33 cellular contexts compared by ENCODE assay signal in the genomic region with DNA sequence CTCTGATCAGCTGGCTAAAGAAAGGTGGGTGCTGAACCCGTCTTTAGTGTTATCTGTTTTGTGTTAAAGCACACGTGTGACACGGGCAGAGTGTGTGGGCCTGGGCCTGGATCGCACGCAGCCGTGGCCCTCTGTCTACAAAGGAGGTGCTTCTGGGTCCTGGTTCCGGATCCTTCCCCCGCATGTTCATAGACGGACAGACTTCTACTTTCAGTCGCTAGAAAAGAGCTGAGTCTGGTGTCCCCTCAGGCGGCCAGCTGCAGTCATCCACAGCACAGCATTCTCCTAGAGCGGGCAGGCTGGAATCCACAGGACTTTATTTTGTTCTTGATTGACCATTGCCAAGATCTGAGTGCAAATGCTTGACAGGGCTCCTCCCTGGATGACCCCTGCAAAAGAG.
"Had no signal": no experiment of that assay in that cellular context is flagged by ENCODE, and none has a peak within 500 bp of the region (broad histone marks: within the 10 kb centered on the region; RNA-seq: fewer than 3 reads in every experiment).

No MANE protein-coding gene starts in this region.

- ATAC-seq: activated CD4-positive, alpha-beta T cell treated with anti-CD3 and anti-CD28 coated beads for 36 hours; activated CD4-positive, CD25-positive, alpha-beta regulatory T cell treated with anti-CD3 and anti-CD28 coated beads, Interleukin-2, amount 50 U/mL, for 24 hours; activated CD8-positive, alpha-beta memory T cell treated with anti-CD3 and anti-CD28 coated beads, Interleukin-2, amount 10 ng/mL, durations not matched to agents 7 days and 5 days; activated CD8-positive, alpha-beta T cell treated with anti-CD3 and anti-CD28 coated beads, Interleukin-2, amount 10 ng/mL, durations not matched to agents 7 days and 5 days; activated naive CD8-positive, alpha-beta T cell treated with anti-CD3 and anti-CD28 coated beads, Interleukin-2, amount 50 U/mL, for 24 hours; WTC11 had no signal

- H3K4me1 ChIP-seq: ascending aorta had no signal

- DNase-seq: activated CD4-positive, alpha-beta memory T cell treated with anti-CD3 and anti-CD28 coated beads, Interleukin-2, amount 10 ng/mL, durations not matched to agents 7 days and 5 days; activated CD4-positive, alpha-beta T cell treated with anti-CD3 and anti-CD28 coated beads for 1 hour; activated CD4-positive, alpha-beta T cell treated with anti-CD3 and anti-CD28 coated beads for 36 hours; activated CD4-positive, alpha-beta T cell treated with anti-CD3 and anti-CD28 coated beads for 48 hours; activated CD4-positive, alpha-beta T cell treated with anti-CD3 and anti-CD28 coated beads, Interleukin-2, amount 10 ng/mL, durations not matched to agents 7 days and 5 days; activated CD4-positive, alpha-beta T cell treated with anti-CD3 and anti-CD28 coated beads, Interleukin-2, amount 50 U/mL, for 48 hours; activated CD4-positive, CD25-positive, alpha-beta regulatory T cell; activated CD8-positive, alpha-beta memory T cell treated with anti-CD3 and anti-CD28 coated beads for 24 hours; activated CD8-positive, alpha-beta memory T cell treated with anti-CD3 and anti-CD28 coated beads, Interleukin-2, amount 10 ng/mL, durations not matched to agents 7 days and 5 days; activated CD8-positive, alpha-beta memory T cell treated with anti-CD3 and anti-CD28 coated beads, Interleukin-2, amount 50 U/mL, for 48 hours; activated CD8-positive, alpha-beta T cell treated with anti-CD3 and anti-CD28 coated beads, Interleukin-2, amount 10 ng/mL, durations not matched to agents 7 days and 5 days; activated gamma-delta T cell; activated naive CD4-positive, alpha-beta T cell treated with anti-CD3 and anti-CD28 coated beads, Interleukin-2, amount 10 ng/mL, durations not matched to agents 7 days and 5 days; activated naive CD4-positive, alpha-beta T cell treated with Interleukin-2 at 50 U/mL for 16 hours; activated naive CD8-positive, alpha-beta T cell treated with anti-CD3 and anti-CD28 coated beads, Interleukin-2, amount 10 ng/mL, durations not matched to agents 7 days and 5 days; activated naive CD8-positive, alpha-beta T cell treated with anti-CD3 and anti-CD28 coated beads, Interleukin-2, amount 50 U/mL, for 24 hours; activated T-cell treated with anti-CD3 and anti-CD28 coated beads, Interleukin-2, amount 50 U/mL, for 24 hours; activated T-cell treated with anti-CD3 and anti-CD28 coated beads, Interleukin-2, amount 50 U/mL, for 48 hours; central memory CD4-positive, alpha-beta T cell; T-helper 1 cell; T-helper 2 cell; T-helper 9 cell; WERI-Rb-1 had no signal

- H3K4me1 Mint-ChIP-seq: activated CD4-positive, alpha-beta memory T cell treated with anti-CD3 and anti-CD28 coated beads, Interleukin-2, amount 10 ng/mL, durations not matched to agents 7 days and 5 days; activated CD4-positive, alpha-beta T cell treated with anti-CD3 and anti-CD28 coated beads for 36 hours; activated CD4-positive, alpha-beta T cell treated with anti-CD3 and anti-CD28 coated beads, Interleukin-2, amount 10 ng/mL, durations not matched to agents 7 days and 5 days; activated CD8-positive, alpha-beta memory T cell treated with anti-CD3 and anti-CD28 coated beads, Interleukin-2, amount 10 ng/mL, durations not matched to agents 7 days and 5 days; activated naive CD4-positive, alpha-beta T cell treated with anti-CD3 and anti-CD28 coated beads, Interleukin-2, amount 10 ng/mL, durations not matched to agents 7 days and 5 days; activated naive CD4-positive, alpha-beta T cell treated with anti-CD3 and anti-CD28 coated beads, Interleukin-2, amount 50 U/mL, for 24 hours; activated naive CD8-positive, alpha-beta T cell treated with anti-CD3 and anti-CD28 coated beads, Interleukin-2, amount 10 ng/mL, durations not matched to agents 7 days and 5 days; activated naive CD8-positive, alpha-beta T cell treated with anti-CD3 and anti-CD28 coated beads, Interleukin-2, amount 50 U/mL, for 24 hours; brain; WTC11 had no signal

- H3K27ac Mint-ChIP-seq: activated CD4-positive, alpha-beta memory T cell treated with anti-CD3 and anti-CD28 coated beads, Interleukin-2, amount 10 ng/mL, durations not matched to agents 7 days and 5 days; activated CD4-positive, alpha-beta T cell treated with anti-CD3 and anti-CD28 coated beads for 36 hours; activated CD4-positive, alpha-beta T cell treated with anti-CD3 and anti-CD28 coated beads, Interleukin-2, amount 10 ng/mL, durations not matched to agents 7 days and 5 days; activated CD8-positive, alpha-beta memory T cell treated with anti-CD3 and anti-CD28 coated beads, Interleukin-2, amount 10 ng/mL, durations not matched to agents 7 days and 5 days; activated CD8-positive, alpha-beta T cell treated with anti-CD3 and anti-CD28 coated beads, Interleukin-2, amount 10 ng/mL, durations not matched to agents 7 days and 5 days; activated naive CD4-positive, alpha-beta T cell treated with anti-CD3 and anti-CD28 coated beads, Interleukin-2, amount 10 ng/mL, durations not matched to agents 7 days and 5 days; activated naive CD4-positive, alpha-beta T cell treated with anti-CD3 and anti-CD28 coated beads, Interleukin-2, amount 50 U/mL, for 24 hours; activated naive CD8-positive, alpha-beta T cell; activated naive CD8-positive, alpha-beta T cell treated with anti-CD3 and anti-CD28 coated beads, Interleukin-2, amount 10 ng/mL, durations not matched to agents 7 days and 5 days; activated naive CD8-positive, alpha-beta T cell treated with anti-CD3 and anti-CD28 coated beads, Interleukin-2, amount 50 U/mL, for 24 hours; activated T-cell treated with anti-CD3 and anti-CD28 coated beads, Interleukin-2, amount 50 U/mL, for 24 hours; activated T-helper 2 cell treated with anti-CD3 and anti-CD28 coated beads, Interferon-gamma antibody, Interleukin-2, Interleukin-4, amounts not matched to agents 10 μg/mL and 5 μg/mL and 100 μg/mL, durations not matched to agents 14 hours and 24 hours and 36 hours; T-helper 1 cell treated with Interleukin-12 subunit alpha and Interleukin-12 subunit beta and Interleukin-4 antibody, amounts not matched to agents 30 μg/mL and 1 μg/mL, for 36 hours; T-helper 2 cell treated with Interferon-gamma antibody and Interleukin-4, amounts not matched to agents 5 μg/mL and 100 μg/mL, for 36 hours; WTC11 had no signal

- H3K27me3 Mint-ChIP-seq: activated CD4-positive, alpha-beta T cell treated with anti-CD3 and anti-CD28 coated beads for 36 hours; activated CD4-positive, alpha-beta T cell treated with anti-CD3 and anti-CD28 coated beads, Interleukin-2, amount 10 ng/mL, durations not matched to agents 7 days and 5 days; activated naive CD4-positive, alpha-beta T cell treated with anti-CD3 and anti-CD28 coated beads, Interleukin-2, amount 10 ng/mL, durations not matched to agents 7 days and 5 days; activated naive CD4-positive, alpha-beta T cell treated with anti-CD3 and anti-CD28 coated beads, Interleukin-2, amount 50 U/mL, for 24 hours; activated naive CD8-positive, alpha-beta T cell; activated naive CD8-positive, alpha-beta T cell treated with anti-CD3 and anti-CD28 coated beads, Interleukin-2, amount 50 U/mL, for 24 hours; activated T-cell treated with anti-CD3 and anti-CD28 coated beads, Interleukin-2, amount 50 U/mL, for 24 hours; brain had no signal

- H3K9me3 ChIP-seq: ascending aorta had no signal

- H3K4me3 ChIP-seq: ascending aorta, cardiac muscle cell had no signal

- H3K27me3 ChIP-seq: ascending aorta, cardiac muscle cell had no signal

- H3K36me3 Mint-ChIP-seq: activated CD8-positive, alpha-beta memory T cell treated with anti-CD3 and anti-CD28 coated beads, Interleukin-2, amount 10 ng/mL, durations not matched to agents 7 days and 5 days; activated naive CD4-positive, alpha-beta T cell treated with anti-CD3 and anti-CD28 coated beads, Interleukin-2, amount 10 ng/mL, durations not matched to agents 7 days and 5 days; activated naive CD4-positive, alpha-beta T cell treated with anti-CD3 and anti-CD28 coated beads, Interleukin-2, amount 50 U/mL, for 24 hours; activated naive CD8-positive, alpha-beta T cell had no signal

- H3K9me3 Mint-ChIP-seq: activated CD4-positive, alpha-beta memory T cell treated with anti-CD3 and anti-CD28 coated beads, Interleukin-2, amount 10 ng/mL, durations not matched to agents 7 days and 5 days; activated CD4-positive, alpha-beta T cell treated with anti-CD3 and anti-CD28 coated beads, Interleukin-2, amount 10 ng/mL, durations not matched to agents 7 days and 5 days; activated naive CD4-positive, alpha-beta T cell treated with anti-CD3 and anti-CD28 coated beads, Interleukin-2, amount 10 ng/mL, durations not matched to agents 7 days and 5 days; activated naive CD4-positive, alpha-beta T cell treated with anti-CD3 and anti-CD28 coated beads, Interleukin-2, amount 50 U/mL, for 24 hours; activated naive CD8-positive, alpha-beta T cell treated with anti-CD3 and anti-CD28 coated beads, Interleukin-2, amount 10 ng/mL, durations not matched to agents 7 days and 5 days; activated naive CD8-positive, alpha-beta T cell treated with anti-CD3 and anti-CD28 coated beads, Interleukin-2, amount 50 U/mL, for 24 hours; activated T-cell treated with anti-CD3 and anti-CD28 coated beads, Interleukin-2, amount 50 U/mL, for 24 hours; activated T-helper 2 cell treated with anti-CD3 and anti-CD28 coated beads, Interferon-gamma antibody, Interleukin-2, Interleukin-4, amounts not matched to agents 10 μg/mL and 5 μg/mL and 100 μg/mL, durations not matched to agents 14 hours and 24 hours and 36 hours; T-helper 1 cell treated with Interleukin-12 subunit alpha and Interleukin-12 subunit beta and Interleukin-4 antibody, amounts not matched to agents 30 μg/mL and 1 μg/mL, for 36 hours; T-helper 2 cell treated with Interferon-gamma antibody and Interleukin-4, amounts not matched to agents 5 μg/mL and 100 μg/mL, for 36 hours; WTC11 had no signal

- H3K27ac ChIP-seq: ascending aorta, cardiac muscle cell, WERI-Rb-1 had no signal

- H3K4me3 Mint-ChIP-seq: activated CD4-positive, alpha-beta memory T cell treated with anti-CD3 and anti-CD28 coated beads, Interleukin-2, amount 10 ng/mL, durations not matched to agents 7 days and 5 days; activated CD4-positive, alpha-beta T cell treated with anti-CD3 and anti-CD28 coated beads for 36 hours; activated CD4-positive, alpha-beta T cell treated with anti-CD3 and anti-CD28 coated beads, Interleukin-2, amount 10 ng/mL, durations not matched to agents 7 days and 5 days; activated CD8-positive, alpha-beta memory T cell treated with anti-CD3 and anti-CD28 coated beads, Interleukin-2, amount 10 ng/mL, durations not matched to agents 7 days and 5 days; activated CD8-positive, alpha-beta T cell treated with anti-CD3 and anti-CD28 coated beads, Interleukin-2, amount 10 ng/mL, durations not matched to agents 7 days and 5 days; activated naive CD4-positive, alpha-beta T cell treated with anti-CD3 and anti-CD28 coated beads, Interleukin-2, amount 10 ng/mL, durations not matched to agents 7 days and 5 days; activated naive CD4-positive, alpha-beta T cell treated with anti-CD3 and anti-CD28 coated beads, Interleukin-2, amount 50 U/mL, for 24 hours; activated naive CD8-positive, alpha-beta T cell; activated naive CD8-positive, alpha-beta T cell treated with anti-CD3 and anti-CD28 coated beads, Interleukin-2, amount 10 ng/mL, durations not matched to agents 7 days and 5 days; activated naive CD8-positive, alpha-beta T cell treated with anti-CD3 and anti-CD28 coated beads, Interleukin-2, amount 50 U/mL, for 24 hours; activated T-cell treated with anti-CD3 and anti-CD28 coated beads, Interleukin-2, amount 50 U/mL, for 24 hours; brain; T-helper 1 cell treated with Interleukin-12 subunit alpha and Interleukin-12 subunit beta and Interleukin-4 antibody, amounts not matched to agents 30 μg/mL and 1 μg/mL, for 36 hours; T-helper 2 cell treated with Interferon-gamma antibody and Interleukin-4, amounts not matched to agents 5 μg/mL and 100 μg/mL, for 36 hours; WTC11 had no signal
